17 cellular contexts compared by ENCODE assay signal in genomic region chr11:111301004-111301839, GRCh38. TPM values are rescaled to one million over a fixed set of nuclear protein-coding genes. Genes with fewer than 3 reads are reported as not detected.
A peak's percentile ranks its signal among the peaks of the same experiment; 100 is the strongest.
DNase-seq lines count a peak whose midpoint lies in the region; ATAC-seq, FAIRE-seq and TF ChIP-seq lines count a peak whose summit lies in the region.
"Had no signal": no experiment of that assay in that cellular context is flagged by ENCODE, and none has a peak within 500 bp of the region (broad histone marks: within the 10 kb centered on the region; RNA-seq: fewer than 3 reads in every experiment).

No MANE protein-coding gene starts in this region.

- no peaks in the 10 kb centered on the region for H4K20me1 ChIP-seq in OCI-LY1 (ENCODE audit: insufficient read depth, low read length)

- no peak overlapping the region for H3K27ac ChIP-seq in OCI-LY1 (ENCODE audit: low read depth, low read length, poor library complexity, severe bottlenecking)
- H3K27ac ChIP-seq: WERI-Rb-1 had no signal

- CTCF ChIA-PET in T-cell (lab: Charles Lee), result no interaction called here

- peaks cover 54% of the 10 kb centered on the region for H3K4me1 Mint-ChIP-seq in nephron
- H3K4me1 Mint-ChIP-seq in T-cell, result peaks cover 0 to 6% (median 4%) of the 10 kb centered on the region in 3 donors
- H3K4me1 Mint-ChIP-seq: stimulated activated effector memory CD8-positive, alpha-beta T cell treated with anti-CD3 and anti-CD28 coated beads, Interleukin-12 subunit alpha, Interleukin-12 subunit beta, amount 100 ng/mL, for 72 hours had no signal

- peaks cover 3% of the 10 kb centered on the region; the same call in 1 of the 2 replicates for H3F3A ChIP-seq in OCI-LY1 (ENCODE audit: insufficient read depth, low read length)

- ATAC-seq in HG02763 (IDR thresholded peaks at IDR 0.05; ENCODE audit: unreplicated experiment) (no peak), T-cell (replicated peaks in 1 of 4) (no peak)
- ATAC-seq: stimulated activated effector memory CD8-positive, alpha-beta T cell treated with anti-CD3 and anti-CD28 coated beads, Interleukin-12 subunit alpha, Interleukin-12 subunit beta, amount 100 ng/mL, for 72 hours had no signal

- no peaks in the 10 kb centered on the region for H3K79me2 ChIP-seq in OCI-LY1 (ENCODE audit: insufficient read depth, low read length)

- no peaks in the 10 kb centered on the region for H3K9me2 ChIP-seq in OCI-LY1 (ENCODE audit: low read depth, low read length)

- no peak overlapping the region for H2AFZ ChIP-seq in OCI-LY1 (ENCODE audit: low read length)

- DNase-seq in GM12892 (ENCODE audit: insufficient read length) (no peak), NCI-H1105 treated with DMSO at 0.1 percent for 48 hours (lab: John Stamatoyannopoulos, UW) (peak; percentile 28), T-helper 1 cell (no peak), T-cell (no peak)
- no peak for DNase-seq in stimulated activated CD4-positive, alpha-beta T cell treated with anti-CD3 and anti-CD28 coated beads, Interleukin-2, amount 100 ng/mL, for 24 hours
- DNase-seq: effector CD4-positive, alpha-beta T cell; H7; KBM-7; NCI-H510A treated with DMSO at 0.1 percent for 48 hours; WERI-Rb-1 had no signal

- H3K36me3 ChIP-seq in OCI-LY1 (ENCODE audit: insufficient read depth, low read length), result peaks cover 49% of the 10 kb centered on the region; the same call in 1 of the 2 replicates
- H3K36me3 ChIP-seq: WERI-Rb-1 had no signal

- TF ChIP-seq POLR2A in GM12892 (IDR thresholded peaks at IDR 0.05; ENCODE audit: low read depth, low read length), result no peak

- 0 out of 2 replicates have a peak, but pooled peaks cover 5% of the 10 kb centered on the region for H3K27me3 ChIP-seq in OCI-LY1 (ENCODE audit: insufficient read depth, low read length)

- H3K27me3 Mint-ChIP-seq in nephron (ENCODE audit: low read depth), result peaks cover 33% of the 10 kb centered on the region
- peaks cover 26 to 44% of the 10 kb centered on the region in 2 donors for H3K27me3 Mint-ChIP-seq in T-cell

- peak overlapping the region; percentile 61; the same call in 1 of the 2 replicates for H3K4me2 ChIP-seq in OCI-LY1 (ENCODE audit: low read length)

- H3K36me3 Mint-ChIP-seq in nephron (ENCODE audit: low read depth), result no peaks in the 10 kb centered on the region
- no peaks in the 10 kb centered on the region for H3K36me3 Mint-ChIP-seq in T-cell
- H3K36me3 Mint-ChIP-seq: stimulated activated effector memory CD8-positive, alpha-beta T cell treated with anti-CD3 and anti-CD28 coated beads, Interleukin-12 subunit alpha, Interleukin-12 subunit beta, amount 100 ng/mL, for 72 hours had no signal

- H3K9me3 ChIP-seq in OCI-LY1 (ENCODE audit: low read length), result no peaks in the 10 kb centered on the region

- H3K4me3 Mint-ChIP-seq in nephron, result peak overlapping the region; percentile 78 to 87 (median 81)
- no peak overlapping the region for H3K4me3 Mint-ChIP-seq in T-cell
- H3K4me3 Mint-ChIP-seq: stimulated activated effector memory CD8-positive, alpha-beta T cell treated with anti-CD3 and anti-CD28 coated beads, Interleukin-12 subunit alpha, Interleukin-12 subunit beta, amount 100 ng/mL, for 72 hours had no signal

- peak overlapping the region; percentile 63 for H3K4me3 ChIP-seq in OCI-LY1 (ENCODE audit: low read depth, low read length, poor library complexity, severe bottlenecking)

- TF ChIP-seq CTCF in OCI-LY1 (IDR thresholded peaks at IDR 0.05; ENCODE audit: low read length) (no peak), nephron (IDR thresholded peaks at IDR 0.05; ENCODE audit: unreplicated experiment in 3 of 3) (no peak)

- POLR2A ChIA-PET in T-cell (lab: Charles Lee), result no interaction called here

- no peaks in the 10 kb centered on the region for H3K9me3 Mint-ChIP-seq in nephron
- no peaks in the 10 kb centered on the region for H3K9me3 Mint-ChIP-seq in T-cell
- H3K9me3 Mint-ChIP-seq: stimulated activated effector memory CD8-positive, alpha-beta T cell treated with anti-CD3 and anti-CD28 coated beads, Interleukin-12 subunit alpha, Interleukin-12 subunit beta, amount 100 ng/mL, for 72 hours had no signal

- H3K27ac Mint-ChIP-seq in nephron (peak overlapping the region in 2 of 3 experiments; percentile 38 to 44), T-cell (no peak overlapping the region)
- H3K27ac Mint-ChIP-seq: stimulated activated effector memory CD8-positive, alpha-beta T cell treated with anti-CD3 and anti-CD28 coated beads, Interleukin-12 subunit alpha, Interleukin-12 subunit beta, amount 100 ng/mL, for 72 hours had no signal

- no peak overlapping the region; the same call in 1 of the 2 replicates for H3K9ac ChIP-seq in OCI-LY1 (ENCODE audit: low read length)

- FAIRE-seq in GM12892 (lab: Jason Lieb, UNC), result peak; percentile 9

- peaks cover 29% of the 10 kb centered on the region for H3K4me1 ChIP-seq in OCI-LY1 (ENCODE audit: insufficient read depth, low read length, severe bottlenecking)

RNA-seq across cellular contexts. Expression of gene POU2AF3, which starts 2.9 kb away (rescaled TPM):
- polyA plus RNA-seq in GM12892 (2012; ENCODE audit: missing spikeins), result 0.93 TPM
- total RNA-seq in T-cell, result not detected
- total RNA-seq: glomerular endothelial cell had no signal
- polyA plus RNA-seq: BJ had no signal

RNA-seq across cellular contexts. Expression of gene POU2AF2, which starts 55.7 kb away (rescaled TPM):
- polyA plus RNA-seq in GM12892 (2012; ENCODE audit: missing spikeins), result not detected
- not detected for total RNA-seq in T-cell
- total RNA-seq: glomerular endothelial cell, H7, omental fat pad had no signal
- polyA plus RNA-seq: BJ had no signal

Comparison
In these comparisons a context has a peak if more than half of its experiments do, and no peak if none do; other contexts are left out.
1. H3K27ac Mint-ChIP-seq: peak in nephron (2 of 3); none in T-cell (0 of 2).
2. H3K4me3 Mint-ChIP-seq: peak in nephron (3 of 3); none in T-cell (0 of 3).